In the genomic region with DNA sequence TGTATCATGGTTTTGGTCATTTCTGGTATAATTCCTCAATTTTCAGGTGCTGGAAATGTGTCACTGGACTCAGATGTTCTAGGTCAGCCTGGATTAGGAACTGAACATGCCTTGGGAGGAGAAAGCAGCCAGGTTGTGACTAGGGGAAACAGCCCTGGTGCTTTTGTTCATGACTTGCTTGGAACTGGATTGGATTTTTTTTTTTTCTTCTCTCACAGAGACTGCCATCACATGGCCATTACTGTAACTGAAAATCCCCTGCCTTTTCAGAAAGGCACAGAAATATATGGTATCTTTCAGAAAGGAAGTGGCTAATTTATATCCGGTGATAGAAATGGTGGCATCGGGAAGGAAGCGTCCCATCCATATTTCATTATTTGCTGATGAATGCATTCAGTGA, we compare ENCODE assay signal across 8 cellular contexts. TPM values are rescaled to one million over a fixed set of nuclear protein-coding genes. Genes with fewer than 3 reads are reported as not detected.
A peak's percentile ranks its signal among the peaks of the same experiment; 100 is the strongest.
DNase-seq lines count a peak whose midpoint lies in the region; ATAC-seq and TF ChIP-seq lines count a peak whose summit lies in the region.

No MANE protein-coding gene starts in this region.

- no peaks in the 10 kb centered on the region for H4K20me1 ChIP-seq in MM.1S (ENCODE audit: insufficient read depth, low read length)

- DNase-seq in Caki2 (ENCODE audit: low read depth) (peak; percentile 44), MM.1S (peak; percentile 85), pons (ENCODE audit: low spot score) (peak; percentile 14), NCI-H1092 (lab: John Stamatoyannopoulos, UW) (no peak), NCI-H82 treated with DMSO at 0.1 percent for 48 hours (lab: John Stamatoyannopoulos, UW; ENCODE audit: unreplicated experiment) (no peak)

- peaks cover 59% of the 10 kb centered on the region for H3K79me2 ChIP-seq in MM.1S (ENCODE audit: low read length)

- peak overlapping the region; percentile 71 for H3K27ac ChIP-seq in MM.1S (ENCODE audit: low read length)
- peak overlapping the region; percentile 51 for H3K27ac ChIP-seq in duodenal mucosa (ENCODE audit: low read depth, low read length)

- peak overlapping the region; percentile 83 for H3K4me2 ChIP-seq in MM.1S (ENCODE audit: low read depth, low read length)

- ATAC-seq in GM21390 (IDR thresholded peaks at IDR 0.05; ENCODE audit: unreplicated experiment) = peak; percentile 40
- ATAC-seq in HG02970 (IDR thresholded peaks at IDR 0.05; ENCODE audit: low FRiP score, unreplicated experiment) = no peak

- no peaks in the 10 kb centered on the region for H3K9me2 ChIP-seq in MM.1S (replicated peaks; ENCODE audit: insufficient read depth, low read length)

- in situ Hi-C loops in Caki2 (cut with HindIII; ENCODE audit: low pct_unique_long_range_greater_than_20kb, low sequenced_read_pairs) = no loop called here

- H3K9ac ChIP-seq in MM.1S (ENCODE audit: low read length) (no peak overlapping the region; the same call in 1 of the 2 replicates), duodenal mucosa (ENCODE audit: low read depth in 1 of 2, low read length in 2 of 2) (no peak overlapping the region)

- H3K4me1 ChIP-seq in MM.1S (ENCODE audit: low read length) = peaks cover 58% of the 10 kb centered on the region
- peaks cover 45 to 49% of the 10 kb centered on the region in 2 donors for H3K4me1 ChIP-seq in duodenal mucosa (ENCODE audit: control insufficient read depth in 1 of 2, insufficient read depth in 2 of 2, low read length in 2 of 2)

- 0 out of 2 replicates have a peak overlapping the region, but pooled peaks have one; percentile 26 for H2AFZ ChIP-seq in MM.1S (ENCODE audit: low read length)

- 0 out of 2 replicates have a peak overlapping the region, but pooled peaks have one; percentile 23 for H3K4me3 ChIP-seq in MM.1S (ENCODE audit: low read length)
- peak overlapping the region in 1 of 2 donors; percentile 6 for H3K4me3 ChIP-seq in duodenal mucosa (ENCODE audit: low read depth in 1 of 2, low read length in 2 of 2)

- H3K27me3 ChIP-seq in MM.1S (replicated peaks; ENCODE audit: insufficient read depth, low read length) = no peaks in the 10 kb centered on the region
- no peaks in the 10 kb centered on the region for H3K27me3 ChIP-seq in duodenal mucosa (ENCODE audit: control insufficient read depth in 1 of 2, insufficient read depth in 2 of 2, low read length in 2 of 2)

- peak; percentile 67 for TF ChIP-seq CTCF in MM.1S (IDR thresholded peaks at IDR 0.05; ENCODE audit: low read length)

- H3F3A ChIP-seq in MM.1S (ENCODE audit: insufficient read depth, low read length) = peaks cover 33% of the 10 kb centered on the region

- H3K36me3 ChIP-seq in MM.1S (replicated peaks; ENCODE audit: insufficient read depth, low read length) = no peaks in the 10 kb centered on the region
- H3K36me3 ChIP-seq in duodenal mucosa (ENCODE audit: control insufficient read depth in 1 of 2, insufficient read depth in 2 of 2, low read length in 2 of 2) = no peaks in the 10 kb centered on the region

- H3K9me3 ChIP-seq in MM.1S (replicated peaks; ENCODE audit: insufficient read depth, low read length) = no peaks in the 10 kb centered on the region
- H3K9me3 ChIP-seq in duodenal mucosa (ENCODE audit: control insufficient read depth in 1 of 2, low read length in 2 of 2) = no peaks in the 10 kb centered on the region

RNA-seq across cellular contexts. Expression of gene SEPTIN11, which starts 34.6 kb away (rescaled TPM):
- total RNA-seq in Caki2 (2014; rRNA removed; shearing (Covaris generic); ENCODE audit: low replicate concordance) = 33.7 and 37.6 TPM in 2 replicates

Comparison
In these comparisons a context has a peak if more than half of its experiments do, and no peak if none do; other contexts are left out.
1. DNase-seq: peak in Caki2 (single experiment), MM.1S (single experiment) and pons (single experiment); none in NCI-H1092 (single experiment) and NCI-H82 treated with DMSO at 0.1 percent for 48 hours (single experiment).